ENCODE assay signal across 16 cellular contexts in genomic region chr14:101740981-101741380, GRCh38. TPM values are rescaled to one million over a fixed set of nuclear protein-coding genes. Genes with fewer than 3 reads are reported as not detected.
DNase-seq lines count a peak whose midpoint lies in the region; TF ChIP-seq lines count a peak whose summit lies in the region.
"Had no signal": no experiment of that assay in that cellular context is flagged by ENCODE, and none has a peak within 500 bp of the region (broad histone marks: within the 10 kb centered on the region; RNA-seq: fewer than 3 reads in every experiment).

No MANE protein-coding gene starts in this region.

- peaks cover 6% of the 10 kb centered on the region for H3K27me3 Mint-ChIP-seq in activated T-helper 2 cell treated with anti-CD3 and anti-CD28 coated beads, Interferon-gamma antibody, Interleukin-2, Interleukin-4, amounts not matched to agents 10 μg/mL and 5 μg/mL and 100 μg/mL, durations not matched to agents 14 hours and 24 hours and 36 hours (ENCODE audit: low read depth)
- peaks cover 60% of the 10 kb centered on the region for H3K27me3 Mint-ChIP-seq in osteocyte (ENCODE audit: unreplicated experiment)
- H3K27me3 Mint-ChIP-seq in HFFc6 (ENCODE audit: insufficient read depth) = peaks cover 37% of the 10 kb centered on the region
- H3K27me3 Mint-ChIP-seq: CD4-positive, alpha-beta T cell had no signal

- H3K27ac Mint-ChIP-seq in activated T-helper 2 cell treated with anti-CD3 and anti-CD28 coated beads, Interferon-gamma antibody, Interleukin-2, Interleukin-4, amounts not matched to agents 10 μg/mL and 5 μg/mL and 100 μg/mL, durations not matched to agents 14 hours and 24 hours and 36 hours = no peak overlapping the region
- H3K27ac Mint-ChIP-seq in osteocyte (ENCODE audit: unreplicated experiment) (no peak overlapping the region), HFFc6 (no peak overlapping the region)
- H3K27ac Mint-ChIP-seq: B cell; CD4-positive, alpha-beta T cell; H9 had no signal

- TF ChIP-seq POLR2A in vagina (IDR thresholded peaks at IDR 0.05) = no peak

- no peaks in the 10 kb centered on the region for H3K36me3 ChIP-seq in vagina

- H3K9me3 Mint-ChIP-seq in activated T-helper 2 cell treated with anti-CD3 and anti-CD28 coated beads, Interferon-gamma antibody, Interleukin-2, Interleukin-4, amounts not matched to agents 10 μg/mL and 5 μg/mL and 100 μg/mL, durations not matched to agents 14 hours and 24 hours and 36 hours = peaks cover 34% of the 10 kb centered on the region
- H3K9me3 Mint-ChIP-seq in osteocyte (ENCODE audit: unreplicated experiment) (no peaks in the 10 kb centered on the region), HFFc6 (peaks cover 24% of the 10 kb centered on the region)

- no peaks in the 10 kb centered on the region for H3K27me3 ChIP-seq in vagina

- H3K4me3 Mint-ChIP-seq in activated T-helper 2 cell treated with anti-CD3 and anti-CD28 coated beads, Interferon-gamma antibody, Interleukin-2, Interleukin-4, amounts not matched to agents 10 μg/mL and 5 μg/mL and 100 μg/mL, durations not matched to agents 14 hours and 24 hours and 36 hours (ENCODE audit: low read depth) = no peak overlapping the region
- no peak overlapping the region for H3K4me3 Mint-ChIP-seq in osteocyte (ENCODE audit: unreplicated experiment)
- H3K4me3 Mint-ChIP-seq in HFFc6 = no peak overlapping the region
- H3K4me3 Mint-ChIP-seq: B cell; CD4-positive, alpha-beta T cell; H9 had no signal

- peak; percentile 13 for DNase-seq in DMS53 (lab: John Stamatoyannopoulos, UW)
- no peak for DNase-seq in DMS53 treated with DMSO at 0.1 percent for 48 hours (lab: John Stamatoyannopoulos, UW; ENCODE audit: unreplicated experiment)
- DNase-seq in activated T-helper 2 cell treated with anti-CD3 and anti-CD28 coated beads, Interferon-gamma antibody, Interleukin-2, Interleukin-4, amounts not matched to agents 10 μg/mL and 5 μg/mL and 100 μg/mL, durations not matched to agents 14 hours and 24 hours and 36 hours (ENCODE audit: low spot score) = peak; percentile 6
- DNase-seq in osteocyte (ENCODE audit: extremely low spot score, unreplicated experiment) = peak; percentile 53
- peak; percentile 44 to 82 for DNase-seq in vagina (ENCODE audit: extremely low spot score in 2 of 2)
- no peak for DNase-seq in NCI-H2029 treated with DMSO at 0.1 percent for 48 hours (lab: John Stamatoyannopoulos, UW)
- DNase-seq in HFFc6 = no peak
- DNase-seq: C1 segment of cervical spinal cord; Calu3; CD4-positive, alpha-beta T cell; DMS153; GF-D8; GOT3; H9 had no signal

- TF ChIP-seq CTCF in osteocyte (IDR thresholded peaks at IDR 0.05) (no peak), vagina (IDR thresholded peaks at IDR 0.05) (no peak), HFFc6 (IDR thresholded peaks at IDR 0.05) (no peak)

- no peak overlapping the region for H3K4me3 ChIP-seq in vagina

- no peaks in the 10 kb centered on the region for H3K4me1 Mint-ChIP-seq in activated T-helper 2 cell treated with anti-CD3 and anti-CD28 coated beads, Interferon-gamma antibody, Interleukin-2, Interleukin-4, amounts not matched to agents 10 μg/mL and 5 μg/mL and 100 μg/mL, durations not matched to agents 14 hours and 24 hours and 36 hours (ENCODE audit: low read depth)
- H3K4me1 Mint-ChIP-seq in osteocyte (ENCODE audit: unreplicated experiment) (no peaks in the 10 kb centered on the region), HFFc6 (ENCODE audit: low read depth) (peaks cover 4% of the 10 kb centered on the region; the same call in 1 of the 2 replicates)
- H3K4me1 Mint-ChIP-seq: H9 had no signal

- no peaks in the 10 kb centered on the region for H3K4me1 ChIP-seq in vagina

- intact Hi-C loops in activated T-helper 2 cell treated with anti-CD3 and anti-CD28 coated beads, Interferon-gamma antibody, Interleukin-2, Interleukin-4, amounts not matched to agents 10 μg/mL and 5 μg/mL and 100 μg/mL, durations not matched to agents 14 hours and 24 hours and 36 hours (cut with micrococcal nuclease) = no loop called here
- intact Hi-C loops in vagina (cut with DNase I) = no loop called here

- H3K9me3 ChIP-seq in vagina = no peaks in the 10 kb centered on the region

- H3K27ac ChIP-seq in vagina = no peak overlapping the region
- H3K27ac ChIP-seq: HL-60 had no signal

- peaks cover 12% of the 10 kb centered on the region for H3K36me3 Mint-ChIP-seq in activated T-helper 2 cell treated with anti-CD3 and anti-CD28 coated beads, Interferon-gamma antibody, Interleukin-2, Interleukin-4, amounts not matched to agents 10 μg/mL and 5 μg/mL and 100 μg/mL, durations not matched to agents 14 hours and 24 hours and 36 hours (ENCODE audit: low read depth)
- H3K36me3 Mint-ChIP-seq in osteocyte (ENCODE audit: unreplicated experiment) (no peaks in the 10 kb centered on the region), HFFc6 (ENCODE audit: low read depth) (no peaks in the 10 kb centered on the region)

RNA-seq across cellular contexts. Expression of gene PPP2R5C, which starts 20.5 kb away (rescaled TPM):
- 170 and 174 TPM in 2 replicates for total RNA-seq in activated T-helper 2 cell treated with anti-CD3 and anti-CD28 coated beads, Interferon-gamma antibody, Interleukin-2, Interleukin-4, amounts not matched to agents 10 μg/mL and 5 μg/mL and 100 μg/mL, durations not matched to agents 14 hours and 24 hours and 36 hours
- total RNA-seq in osteocyte (115 and 116 TPM in 2 replicates), vagina (88.1 TPM)
- total RNA-seq in HFFc6 (2021; fragmentation: NEBNext Ultra II Directional; extraction: Animal tissue kit (Norgen Biotek cat#: 25700)) = 100 to 1,000 TPM; 108 to 128 (median 122) TPM

Comparison
In these comparisons a context has a peak if more than half of its experiments do, and no peak if none do; other contexts are left out.
1. DNase-seq: peak in DMS53 (single experiment), activated T-helper 2 cell treated with anti-CD3 and anti-CD28 coated beads, Interferon-gamma antibody, Interleukin-2, Interleukin-4, amounts not matched to agents 10 μg/mL and 5 μg/mL and 100 μg/mL, durations not matched to agents 14 hours and 24 hours and 36 hours (single experiment), osteocyte (single experiment) and vagina (2 of 2); none in DMS53 treated with DMSO at 0.1 percent for 48 hours (single experiment), NCI-H2029 treated with DMSO at 0.1 percent for 48 hours (single experiment) and HFFc6 (single experiment).